ENCODE assay signal across 22 cellular contexts in the genomic region with DNA sequence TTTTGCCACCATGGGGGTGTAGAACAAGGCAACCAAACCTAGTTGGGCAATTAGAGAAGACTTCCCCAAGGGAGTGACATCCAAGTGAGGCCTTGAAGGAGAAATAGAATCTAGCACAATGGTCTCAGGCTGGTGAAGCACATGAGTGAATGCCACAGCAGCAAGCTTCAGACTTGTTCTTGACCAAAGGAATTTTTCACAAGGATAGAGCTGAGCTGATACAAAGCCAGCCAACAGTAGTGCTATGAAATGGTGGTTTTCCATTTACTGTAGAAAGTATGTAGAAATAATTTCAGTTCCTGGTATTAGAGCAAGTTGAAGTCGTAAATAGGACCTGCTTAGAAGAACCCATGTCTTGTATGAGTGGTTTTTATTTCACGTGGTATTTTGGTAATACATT.
DNase-seq lines count a peak whose midpoint lies in the region; ATAC-seq and TF ChIP-seq lines count a peak whose summit lies in the region.
"Had no signal": no experiment of that assay in that cellular context is flagged by ENCODE, and none has a peak within 500 bp of the region (broad histone marks: within the 10 kb centered on the region; RNA-seq: fewer than 3 reads in every experiment).

No MANE protein-coding gene starts in this region.

- H3K36me3 ChIP-seq in MM.1S (replicated peaks; ENCODE audit: insufficient read depth, low read length) (no peaks in the 10 kb centered on the region), mesodermal cell (ENCODE audit: control insufficient read depth, insufficient read depth, low read length) (peaks cover 23% of the 10 kb centered on the region), psoas muscle (ENCODE audit: insufficient read depth in 1 of 2, low read depth in 1 of 2) (no peaks in the 10 kb centered on the region)
- H3K36me3 ChIP-seq: cardiac muscle cell, gastrocnemius medialis, left lung, transverse colon had no signal

- WGBS in mesodermal cell (ENCODE audit: insufficient coverage in 2 of 2), 2 experiments, result 80 to 85% methylated on average over 1 to 2 of the region's 2 CpGs
- WGBS in psoas muscle, 3 donors, result 57 to 83% (median 74%) methylated on average over 2 of the region's 2 CpGs

- H3K9me3 ChIP-seq in MM.1S (replicated peaks; ENCODE audit: insufficient read depth, low read length), result no peaks in the 10 kb centered on the region
- H3K9me3 ChIP-seq in mesodermal cell (ENCODE audit: control insufficient read depth, low read length), result no peaks in the 10 kb centered on the region
- no peaks in the 10 kb centered on the region for H3K9me3 ChIP-seq in psoas muscle
- H3K9me3 ChIP-seq: gastrocnemius medialis, left lung, transverse colon had no signal

- H3K9me2 ChIP-seq in MM.1S (replicated peaks; ENCODE audit: insufficient read depth, low read length), result no peaks in the 10 kb centered on the region

- H3K4me1 ChIP-seq in MM.1S (ENCODE audit: low read length) (no peaks in the 10 kb centered on the region), mesodermal cell (ENCODE audit: control insufficient read depth, insufficient read depth, low read length, poor library complexity, severe bottlenecking) (peaks cover 76% of the 10 kb centered on the region), psoas muscle (peaks cover 27% of the 10 kb centered on the region)
- H3K4me1 ChIP-seq: left lung had no signal

- peak; percentile 47 for DNase-seq in AG04449 (ENCODE audit: low read depth, low spot score)
- DNase-seq in MM.1S, result peak; percentile 12
- DNase-seq in astrocyte of the spinal cord (ENCODE audit: low read depth, low spot score), result peak; percentile 54
- DNase-seq in stimulated activated CD4-positive, alpha-beta T cell treated with anti-CD3 and anti-CD28 coated beads, Interleukin-4, amount 100 ng/mL, for 4 hours, result no peak
- DNase-seq in SK-N-DZ (ENCODE audit: low spot score), result no peak
- DNase-seq in psoas muscle, result no peak
- no peak for DNase-seq in activated T-cell treated with anti-CD3 and anti-CD28 coated beads, Interleukin-2, amount 50 U/mL, for 48 hours
- DNase-seq: activated B cell treated with CpG ODN at 0.5 μM for 24 hours; activated CD8-positive, alpha-beta T cell treated with anti-CD3 and anti-CD28 coated beads for 36 hours; activated T-cell treated with anti-CD3 and anti-CD28 coated beads, Interleukin-2, amount 50 U/mL, for 4 hours; effector memory CD4-positive, alpha-beta T cell; gastrocnemius medialis; H7; KG1; left lung; NCI-H2171 treated with DMSO at 0.1 percent for 48 hours; transverse colon had no signal

- no peak overlapping the region for H3K4me2 ChIP-seq in MM.1S (ENCODE audit: low read depth, low read length)

- peaks cover 35% of the 10 kb centered on the region for H3K79me2 ChIP-seq in MM.1S (ENCODE audit: low read length)

- POLR2A ChIA-PET in AG04449 (lab: Yijun Ruan, JAX), result no interaction called here

- in situ Hi-C loops in astrocyte of the spinal cord (cut with HindIII; ENCODE audit: low sequenced_read_pairs), result no loop called here

- ATAC-seq in psoas muscle, result no peak
- ATAC-seq: activated CD8-positive, alpha-beta T cell treated with anti-CD3 and anti-CD28 coated beads for 36 hours; activated naive CD4-positive, alpha-beta T cell treated with anti-CD3 and anti-CD28 coated beads, Interleukin-2, amount 50 U/mL, for 72 hours; activated T-cell treated with anti-CD3 and anti-CD28 coated beads, Interleukin-2, amount 50 U/mL, for 4 hours; gastrocnemius medialis; left lung; stimulated activated effector memory CD8-positive, alpha-beta T cell treated with anti-CD3 and anti-CD28 coated beads, Interleukin-12 subunit alpha, Interleukin-12 subunit beta, amount 100 ng/mL, for 72 hours had no signal

- no peak overlapping the region for H2AFZ ChIP-seq in MM.1S (ENCODE audit: low read length)

- H3F3A ChIP-seq in MM.1S (ENCODE audit: insufficient read depth, low read length), result no peaks in the 10 kb centered on the region

- H4K20me1 ChIP-seq in MM.1S (ENCODE audit: insufficient read depth, low read length), result no peaks in the 10 kb centered on the region

- CTCF ChIA-PET in AG04449 (lab: Yijun Ruan, JAX), result no interaction called here

- TF ChIP-seq CTCF in AG04449 (IDR thresholded peaks at IDR 0.05; ENCODE audit: insufficient read depth, low read length, missing control alignments) (no peak), MM.1S (IDR thresholded peaks at IDR 0.05; ENCODE audit: low read length) (no peak), astrocyte of the spinal cord (IDR thresholded peaks at IDR 0.05; ENCODE audit: low read depth, low read length) (no peak), psoas muscle (IDR thresholded peaks at IDR 0.05) (no peak)

- H3K4me3 ChIP-seq in AG04449 (ENCODE audit: low read depth, low read length) (no peak overlapping the region), MM.1S (ENCODE audit: low read length) (no peak overlapping the region), astrocyte of the spinal cord (ENCODE audit: low read depth, low read length) (no peak overlapping the region), mesodermal cell (ENCODE audit: extremely low read depth, insufficient read depth, low read length, poor library complexity, severe bottlenecking) (no peak overlapping the region), psoas muscle (no peak overlapping the region)
- H3K4me3 ChIP-seq: cardiac muscle cell, gastrocnemius medialis, left lung, transverse colon had no signal

- intact Hi-C loops in psoas muscle (cut with DNase I), result no loop called here

- peak overlapping the region; percentile 8; the same call in 1 of the 2 replicates for H3K27ac ChIP-seq in MM.1S (ENCODE audit: low read length)
- peak overlapping the region; percentile 64 for H3K27ac ChIP-seq in mesodermal cell (ENCODE audit: low read depth, low read length, severe bottlenecking)
- H3K27ac ChIP-seq in psoas muscle, result no peak overlapping the region
- H3K27ac ChIP-seq: C4-2B, cardiac muscle cell, left lung had no signal

- H3K27me3 ChIP-seq in MM.1S (replicated peaks; ENCODE audit: insufficient read depth, low read length) (no peaks in the 10 kb centered on the region), psoas muscle (ENCODE audit: insufficient read depth in 3 of 3, low read length in 2 of 3) (no peaks in the 10 kb centered on the region)
- H3K27me3 ChIP-seq: cardiac muscle cell, gastrocnemius medialis, transverse colon had no signal

- no peak overlapping the region for H3K9ac ChIP-seq in MM.1S (ENCODE audit: low read length)

Comparison
In these comparisons a context has a peak if more than half of its experiments do, and no peak if none do; other contexts are left out.
1. DNase-seq: peak in AG04449 (single experiment), MM.1S (single experiment) and astrocyte of the spinal cord (single experiment); none in stimulated activated CD4-positive, alpha-beta T cell treated with anti-CD3 and anti-CD28 coated beads, Interleukin-4, amount 100 ng/mL, for 4 hours (0 of 2), SK-N-DZ (single experiment), psoas muscle (0 of 2) and activated T-cell treated with anti-CD3 and anti-CD28 coated beads, Interleukin-2, amount 50 U/mL, for 48 hours (0 of 2).